ENCODE assay signal across 1 cellular context in genomic region chr3:5023777-5024346, GRCh38.
A peak's percentile ranks its signal among the peaks of the same experiment; 100 is the strongest.
TF ChIP-seq lines count a peak whose summit lies in the region.

No MANE protein-coding gene starts in this region.

TF ChIP-seq in HepG2, 621 proteins besides CTCF, POLR2A, EP300 and RAD21:
- TF ChIP-seq ZNF770 (CRISPR knock-in tag; IDR thresholded peaks at IDR 0.05) (0 out of 2 replicates have a peak, but pooled peaks have one; percentile 14), ZNF550 (CRISPR knock-in tag; IDR thresholded peaks at IDR 0.05; ENCODE audit: borderline replicate concordance) (no peak)
